ENCODE assay signal across 8 cellular contexts in the genomic region with DNA sequence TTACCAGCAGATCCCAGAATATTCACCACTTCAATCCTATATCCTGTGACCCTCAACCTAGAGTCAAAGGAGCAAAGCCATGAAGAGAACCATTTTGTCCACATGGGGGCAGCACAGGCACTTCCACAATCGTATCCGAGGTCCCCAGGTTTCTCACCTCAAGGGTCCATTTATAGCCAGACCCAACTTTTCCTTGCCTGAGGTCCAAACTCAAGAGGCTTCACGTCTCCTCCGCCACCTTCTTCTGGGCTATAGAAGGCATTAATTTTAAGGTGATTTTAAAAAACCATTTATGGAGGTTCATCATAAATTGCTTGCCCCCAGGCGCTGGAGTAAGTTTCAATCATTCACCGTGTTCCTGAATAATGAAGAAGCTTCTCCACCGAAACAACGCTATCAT.
DNase-seq lines count a peak whose midpoint lies in the region; ATAC-seq and TF ChIP-seq lines count a peak whose summit lies in the region.

No MANE protein-coding gene starts in this region.

- H3K4me1 ChIP-seq in KMS-11 (ENCODE audit: low read depth, poor library complexity, severe bottlenecking), result peaks cover 15% of the 10 kb centered on the region

- H4K20me1 ChIP-seq in KMS-11 (ENCODE audit: insufficient read depth), result no peaks in the 10 kb centered on the region

- H3K4me3 ChIP-seq in KMS-11 (IDR thresholded peaks at IDR 0.05; ENCODE audit: insufficient read depth, low read depth, low read length), result no peak overlapping the region
- H3K4me3 ChIP-seq in retinal pigment epithelial cell (ENCODE audit: low read length), result no peak overlapping the region

- ATAC-seq in GM21529 (IDR thresholded peaks at IDR 0.05; ENCODE audit: unreplicated experiment), result peak; percentile 73

- peak; percentile 94 for TF ChIP-seq CTCF in KMS-11 (conservative IDR thresholded peaks at IDR 0.05; ENCODE audit: low read depth, low read length)
- peak; percentile 83 for TF ChIP-seq CTCF in retinal pigment epithelial cell (conservative IDR thresholded peaks at IDR 0.05; ENCODE audit: low read depth, low read length)

- no peaks in the 10 kb centered on the region for H3K36me3 ChIP-seq in KMS-11 (ENCODE audit: insufficient read depth)

- no peaks in the 10 kb centered on the region for H3K79me2 ChIP-seq in KMS-11 (ENCODE audit: insufficient read depth, low read depth)

- no peaks in the 10 kb centered on the region for H3K27me3 ChIP-seq in KMS-11 (ENCODE audit: insufficient read depth, low read depth)

- peak overlapping the region; percentile 25; the same call in 1 of the 2 replicates for H2AFZ ChIP-seq in KMS-11 (ENCODE audit: low read depth)

- H3K27ac ChIP-seq in KMS-11, result no peak overlapping the region

- DNase-seq in EL (peak; percentile 73), SHP77 treated with DMSO at 0.1 percent for 48 hours (lab: John Stamatoyannopoulos, UW) (peak; percentile 47), glomerular visceral epithelial cell (ENCODE audit: extremely low spot score) (peak; percentile 79), retinal pigment epithelial cell (ENCODE audit: low read depth) (no peak), occipital lobe (lab: John Stamatoyannopoulos, UW) (no peak)
- DNase-seq in activated effector memory CD4-positive, alpha-beta T cell treated with anti-CD3 and anti-CD28 coated beads, Interleukin-2, amount 50 U/mL, for 16 hours, result peak; percentile 86

- peak overlapping the region; percentile 3; the same call in 1 of the 2 replicates for H3K4me2 ChIP-seq in KMS-11

- H3K9ac ChIP-seq in KMS-11, result no peak overlapping the region

Comparison
In these comparisons a context has a peak if more than half of its experiments do, and no peak if none do; other contexts are left out.
1. DNase-seq: peak in EL (single experiment), SHP77 treated with DMSO at 0.1 percent for 48 hours (single experiment), activated effector memory CD4-positive, alpha-beta T cell treated with anti-CD3 and anti-CD28 coated beads, Interleukin-2, amount 50 U/mL, for 16 hours (single experiment) and glomerular visceral epithelial cell (single experiment); none in retinal pigment epithelial cell (single experiment) and occipital lobe (single experiment).